In the genomic region with DNA sequence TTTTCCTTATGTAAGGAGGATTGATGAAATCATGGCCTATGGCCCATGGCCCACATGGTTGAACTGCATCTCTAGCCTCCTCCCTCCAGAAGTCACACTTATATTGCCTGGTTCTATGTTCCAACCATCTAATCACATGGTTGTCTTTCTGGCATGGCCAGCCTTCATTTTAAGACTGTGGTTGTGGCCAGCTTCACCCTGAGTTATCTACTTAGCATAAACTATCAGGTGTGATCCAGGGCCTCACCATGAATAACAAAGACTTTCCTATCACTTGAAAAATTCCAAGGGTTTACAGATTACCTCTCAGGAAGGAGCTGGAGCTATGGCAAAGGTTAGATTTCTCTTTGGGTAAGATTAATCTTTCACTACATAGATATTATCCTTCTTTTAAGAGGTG, we compare ENCODE assay signal across 5 cellular contexts.
"Had no signal": no experiment of that assay in that cellular context is flagged by ENCODE, and none has a peak within 500 bp of the region (broad histone marks: within the 10 kb centered on the region; RNA-seq: fewer than 3 reads in every experiment).

No MANE protein-coding gene starts in this region.

- H3K27ac ChIP-seq: GM23248 had no signal

- H3K4me3 ChIP-seq: GM23248, K562 had no signal

- H3K27ac Mint-ChIP-seq: H9 had no signal

- H3K9me3 Mint-ChIP-seq: H9 had no signal

- H2AFZ ChIP-seq: GM23248 had no signal

- H3K4me3 Mint-ChIP-seq: H9 had no signal

- DNase-seq: GM23248, H9, HCEC 1CT, IMR-90 had no signal

- ATAC-seq: K562 had no signal
